1 cellular context compared by ENCODE assay signal in genomic region chr9:34636791-34637355, GRCh38.
TF ChIP-seq lines count a peak whose summit lies in the region.

No MANE protein-coding gene starts in this region.

TF ChIP-seq in H1, 55 proteins besides CTCF, POLR2A, EP300 and RAD21:
- TF ChIP-seq, protein P1, sequence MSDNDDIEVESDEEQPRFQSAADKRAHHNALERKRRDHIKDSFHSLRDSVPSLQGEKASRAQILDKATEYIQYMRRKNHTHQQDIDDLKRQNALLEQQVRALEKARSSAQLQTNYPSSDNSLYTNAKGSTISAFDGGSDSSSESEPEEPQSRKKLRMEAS (IDR thresholded peaks at IDR 0.05) = peak; percentile 98; the same call in 1 of the 2 replicates
- TF ChIP-seq GTF2F1 (IDR thresholded peaks at IDR 0.05; ENCODE audit: borderline replicate concordance, low read depth, low read length) = no peak
